In the genomic region with DNA sequence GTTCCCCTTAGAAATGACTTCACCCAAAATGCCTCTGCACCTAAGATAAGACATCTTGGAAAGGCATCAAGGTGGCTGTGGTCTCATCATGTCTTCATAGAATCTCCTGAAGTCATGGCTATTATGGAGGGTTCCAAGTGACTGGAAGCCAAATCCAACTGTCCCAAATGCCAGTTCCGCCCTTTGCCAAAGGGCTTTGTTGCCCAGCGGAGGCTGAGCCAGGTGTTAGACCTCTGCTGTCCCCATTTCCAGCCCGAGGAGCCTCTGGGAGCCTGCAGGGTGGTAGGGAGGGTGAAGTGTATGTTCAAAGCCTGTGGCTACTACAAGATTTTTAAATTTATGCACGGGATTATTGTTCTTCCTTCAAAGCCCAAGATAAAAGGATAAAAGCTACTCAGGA, we compare ENCODE assay signal across 21 cellular contexts. TPM values are rescaled to one million over a fixed set of nuclear protein-coding genes. Genes with fewer than 3 reads are reported as not detected.
A peak's percentile ranks its signal among the peaks of the same experiment; 100 is the strongest.
DNase-seq lines count a peak whose midpoint lies in the region; ATAC-seq and TF ChIP-seq lines count a peak whose summit lies in the region.
"Had no signal": no experiment of that assay in that cellular context is flagged by ENCODE, and none has a peak within 500 bp of the region (broad histone marks: within the 10 kb centered on the region; RNA-seq: fewer than 3 reads in every experiment).

No MANE protein-coding gene starts in this region.

- peak; percentile 37 for DNase-seq in activated CD8-positive, alpha-beta memory T cell treated with anti-CD3 and anti-CD28 coated beads, Interleukin-2, amount 50 U/mL, for 48 hours
- DNase-seq in activated CD8-positive, alpha-beta memory T cell treated with anti-CD3 and anti-CD28 coated beads, Interleukin-2, amount 10 ng/mL, durations not matched to agents 7 days and 5 days = no peak
- no peak for DNase-seq in breast epithelium (ENCODE audit: low spot score in 2 of 2)
- DNase-seq in trophoblast cell = no peak
- peak; percentile 30 for DNase-seq in ureter (ENCODE audit: low spot score)
- DNase-seq in germinal center (ENCODE audit: low spot score) = no peak
- DNase-seq in NCI-H146 (lab: John Stamatoyannopoulos, UW) = no peak
- no peak for DNase-seq in DMS114 treated with DMSO at 0.1 percent for 48 hours (lab: John Stamatoyannopoulos, UW; ENCODE audit: unreplicated experiment)
- DNase-seq: 8988T; Calu3; CD8-positive, alpha-beta T cell; DMS53; EL; GOT3; NCI-H187; NCI-H2107; NCI-H510A treated with DMSO at 0.1 percent for 48 hours; NCI-H774 had no signal

- no peak overlapping the region for H3K9ac ChIP-seq in trophoblast cell (ENCODE audit: low read length)

- H2AFZ ChIP-seq in trophoblast cell (ENCODE audit: insufficient read depth, low read length, poor library complexity) = no peak overlapping the region

- no peak overlapping the region for H3K23ac ChIP-seq in trophoblast cell (ENCODE audit: low read length)

- no peak for TF ChIP-seq POLR2A in breast epithelium (IDR thresholded peaks at IDR 0.05)

- intact Hi-C loops in breast epithelium (cut with DNase I; ENCODE audit: low total_unique reads) = loop anchor here (1.0 kb wide), 1 partner anchor 122 kb away; no protein-coding TSS in a partner anchor

- H4K8ac ChIP-seq in trophoblast cell (ENCODE audit: low read depth, low read length) = no peak overlapping the region

- H3K4me3 ChIP-seq in breast epithelium (no peak overlapping the region), trophoblast cell (ENCODE audit: low read depth, low read length) (no peak overlapping the region)
- H3K4me3 ChIP-seq: GM12878 had no signal

- no peak overlapping the region for H4K12ac ChIP-seq in trophoblast cell (ENCODE audit: low read depth, low read length)

- H3K79me1 ChIP-seq in trophoblast cell (ENCODE audit: low read length) = peaks cover 24% of the 10 kb centered on the region

- no CpG with 5 or more reads among the region's 4 CpGs for WGBS in trophoblast cell (ENCODE audit: extremely low coverage, insufficient coverage, insufficient read length)

- H3K9me3 Mint-ChIP-seq in activated CD8-positive, alpha-beta memory T cell treated with anti-CD3 and anti-CD28 coated beads, Interleukin-2, amount 10 ng/mL, durations not matched to agents 7 days and 5 days (ENCODE audit: low read depth) = no peaks in the 10 kb centered on the region
- H3K9me3 Mint-ChIP-seq: CD8-positive, alpha-beta T cell had no signal

- H3K9me3 ChIP-seq in breast epithelium (no peaks in the 10 kb centered on the region), trophoblast cell (ENCODE audit: insufficient read depth, low read depth, low read length) (peaks cover 2% of the 10 kb centered on the region)

- no peak for TF ChIP-seq CTCF in breast epithelium (IDR thresholded peaks at IDR 0.05)

- peak overlapping the region; percentile 49 for H3K14ac ChIP-seq in trophoblast cell (ENCODE audit: low read length)

- H3K4me3 Mint-ChIP-seq in activated CD8-positive, alpha-beta memory T cell treated with anti-CD3 and anti-CD28 coated beads, Interleukin-2, amount 10 ng/mL, durations not matched to agents 7 days and 5 days = no peak overlapping the region
- H3K4me3 Mint-ChIP-seq: B cell; CD8-positive, alpha-beta T cell had no signal

- H3K79me2 ChIP-seq in trophoblast cell (ENCODE audit: control insufficient read depth, insufficient read depth, low read length, poor library complexity) = peaks cover 3% of the 10 kb centered on the region

- H2BK5ac ChIP-seq in trophoblast cell (ENCODE audit: low read depth, low read length, poor library complexity) = no peak overlapping the region

- H3K4me1 Mint-ChIP-seq in activated CD8-positive, alpha-beta memory T cell treated with anti-CD3 and anti-CD28 coated beads, Interleukin-2, amount 10 ng/mL, durations not matched to agents 7 days and 5 days = no peaks in the 10 kb centered on the region

- CTCF ChIA-PET in activated CD8-positive, alpha-beta memory T cell treated with anti-CD3 and anti-CD28 coated beads, Interleukin-2, amount 10 ng/mL, durations not matched to agents 7 days and 5 days (lab: Charles Lee) = no interaction called here

- H2AK5ac ChIP-seq in trophoblast cell (ENCODE audit: low read length) = no peak overlapping the region

- H3K4me2 ChIP-seq in trophoblast cell (ENCODE audit: low read length) = no peak overlapping the region

- H3K4me1 ChIP-seq in breast epithelium (peaks cover 3 to 18% of the 10 kb centered on the region in 2 donors), trophoblast cell (ENCODE audit: control insufficient read depth in 1 of 2, insufficient read depth in 2 of 2, low read length in 2 of 2) (peaks cover 23 to 28% of the 10 kb centered on the region in 2 experiments)

- H3K27ac Mint-ChIP-seq in activated CD8-positive, alpha-beta memory T cell treated with anti-CD3 and anti-CD28 coated beads, Interleukin-2, amount 10 ng/mL, durations not matched to agents 7 days and 5 days = no peak overlapping the region
- H3K27ac Mint-ChIP-seq: B cell; CD8-positive, alpha-beta T cell had no signal

- H3K27me3 ChIP-seq in breast epithelium (no peaks in the 10 kb centered on the region), trophoblast cell (ENCODE audit: insufficient read depth, low read length) (no peaks in the 10 kb centered on the region)

- ATAC-seq in activated CD8-positive, alpha-beta memory T cell treated with anti-CD3 and anti-CD28 coated beads, Interleukin-2, amount 10 ng/mL, durations not matched to agents 7 days and 5 days = no peak
- ATAC-seq: CD8-positive, alpha-beta T cell; GM12878; HCT116 had no signal

- H2BK12ac ChIP-seq in trophoblast cell (ENCODE audit: low read length) = peak overlapping the region; percentile 69

- H3K4ac ChIP-seq in trophoblast cell (ENCODE audit: low read depth, low read length) = no peak overlapping the region

- H3K36me3 ChIP-seq in breast epithelium (no peaks in the 10 kb centered on the region), trophoblast cell (ENCODE audit: control insufficient read depth in 1 of 2, insufficient read depth in 2 of 2, low read length in 2 of 2) (no peaks in the 10 kb centered on the region)

- no peak overlapping the region for H4K91ac ChIP-seq in trophoblast cell (ENCODE audit: low read depth, low read length)

- H3K36me3 Mint-ChIP-seq in activated CD8-positive, alpha-beta memory T cell treated with anti-CD3 and anti-CD28 coated beads, Interleukin-2, amount 10 ng/mL, durations not matched to agents 7 days and 5 days = no peaks in the 10 kb centered on the region
- H3K36me3 Mint-ChIP-seq: CD8-positive, alpha-beta T cell had no signal

- no peak overlapping the region for H2BK120ac ChIP-seq in trophoblast cell (ENCODE audit: insufficient read depth, low read length, poor library complexity)

- no peak overlapping the region for H3K18ac ChIP-seq in trophoblast cell (ENCODE audit: low read length)

- H3K27me3 Mint-ChIP-seq in activated CD8-positive, alpha-beta memory T cell treated with anti-CD3 and anti-CD28 coated beads, Interleukin-2, amount 10 ng/mL, durations not matched to agents 7 days and 5 days = peaks cover 4% of the 10 kb centered on the region

- H3K27ac ChIP-seq in breast epithelium (peak overlapping the region; percentile 50 to 62), trophoblast cell (ENCODE audit: low read depth, low read length) (no peak overlapping the region)

RNA-seq across cellular contexts. Expression of a gene that starts 25.7 kb away (rescaled TPM):
- total RNA-seq in activated CD8-positive, alpha-beta memory T cell treated with anti-CD3 and anti-CD28 coated beads, Interleukin-2, amount 10 ng/mL, durations not matched to agents 7 days and 5 days = 10 to 100 TPM in 1 of 2 experiments, 1 to 10 TPM in 1; 9.1 to 36.4 TPM
- total RNA-seq in breast epithelium (1,000 to 10,000 TPM in 1 of 3 donors, 100 to 1,000 TPM in 2; 643 to 1,178 (median 772) TPM), ureter (304 TPM)
- polyA plus RNA-seq in trophoblast cell (2013) = 220 and 222 TPM in 2 replicates

Comparison
In these comparisons a context has a peak if more than half of its experiments do, and no peak if none do; other contexts are left out.
1. DNase-seq: peak in activated CD8-positive, alpha-beta memory T cell treated with anti-CD3 and anti-CD28 coated beads, Interleukin-2, amount 50 U/mL, for 48 hours (single experiment) and ureter (single experiment); none in activated CD8-positive, alpha-beta memory T cell treated with anti-CD3 and anti-CD28 coated beads, Interleukin-2, amount 10 ng/mL, durations not matched to agents 7 days and 5 days (single experiment), breast epithelium (0 of 2), trophoblast cell (0 of 2), germinal center (single experiment), NCI-H146 (single experiment) and DMS114 treated with DMSO at 0.1 percent for 48 hours (single experiment).